ENCODE assay signal across 2 cellular contexts in genomic region chr16:19110537-19111391, GRCh38.
TF ChIP-seq lines count a peak whose summit lies in the region.

No MANE protein-coding gene starts in this region.

TF ChIP-seq in IMR-90, 13 proteins besides CTCF, POLR2A, EP300 and RAD21:
- no peak for TF ChIP-seq RFX5 (IDR thresholded peaks at IDR 0.05; ENCODE audit: low read depth, low read length)
- no peak for TF ChIP-seq SMC3 (IDR thresholded peaks at IDR 0.05; ENCODE audit: low read depth, low read length)
- no peak for TF ChIP-seq BHLHE40 (IDR thresholded peaks at IDR 0.05; ENCODE audit: low read depth, low read length)
- no peak for TF ChIP-seq NFE2L2 (IDR thresholded peaks at IDR 0.05; ENCODE audit: low read depth, low read length)
- TF ChIP-seq FOS (IDR thresholded peaks at IDR 0.05; ENCODE audit: low read depth, low read length): no peak
- no peak for TF ChIP-seq CHD1 (IDR thresholded peaks at IDR 0.05; ENCODE audit: low read depth, low read length)
- TF ChIP-seq, protein P1, sequence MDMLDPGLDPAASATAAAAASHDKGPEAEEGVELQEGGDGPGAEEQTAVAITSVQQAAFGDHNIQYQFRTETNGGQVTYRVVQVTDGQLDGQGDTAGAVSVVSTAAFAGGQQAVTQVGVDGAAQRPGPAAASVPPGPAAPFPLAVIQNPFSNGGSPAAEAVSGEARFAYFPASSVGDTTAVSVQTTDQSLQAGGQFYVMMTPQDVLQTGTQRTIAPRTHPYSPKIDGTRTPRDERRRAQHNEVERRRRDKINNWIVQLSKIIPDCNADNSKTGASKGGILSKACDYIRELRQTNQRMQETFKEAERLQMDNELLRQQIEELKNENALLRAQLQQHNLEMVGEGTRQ (IDR thresholded peaks at IDR 0.05; ENCODE audit: low read depth, low read length): no peak

TF ChIP-seq in HepG2, 621 proteins besides CTCF, POLR2A, EP300 and RAD21 (continues in another document):
- TF ChIP-seq ZNF710 (CRISPR knock-in tag; IDR thresholded peaks at IDR 0.05; ENCODE audit: borderline replicate concordance): 0 out of 2 replicates have a peak, but pooled peaks have one; percentile 17
- TF ChIP-seq FOXK2 (IDR thresholded peaks at IDR 0.05): no peak
- TF ChIP-seq ZNF609 (CRISPR knock-in tag; IDR thresholded peaks at IDR 0.05; ENCODE audit: borderline replicate concordance): peak; percentile 33; the same call in 1 of the 2 replicates
- 0 out of 2 replicates have a peak, but pooled peaks have one; percentile 16 for TF ChIP-seq ZNF644 (CRISPR knock-in tag; IDR thresholded peaks at IDR 0.05; ENCODE audit: low read depth)
- no peak for TF ChIP-seq FOXK1 (CRISPR knock-in tag; IDR thresholded peaks at IDR 0.05; ENCODE audit: borderline replicate concordance, low read depth)
- TF ChIP-seq, protein P2, sequence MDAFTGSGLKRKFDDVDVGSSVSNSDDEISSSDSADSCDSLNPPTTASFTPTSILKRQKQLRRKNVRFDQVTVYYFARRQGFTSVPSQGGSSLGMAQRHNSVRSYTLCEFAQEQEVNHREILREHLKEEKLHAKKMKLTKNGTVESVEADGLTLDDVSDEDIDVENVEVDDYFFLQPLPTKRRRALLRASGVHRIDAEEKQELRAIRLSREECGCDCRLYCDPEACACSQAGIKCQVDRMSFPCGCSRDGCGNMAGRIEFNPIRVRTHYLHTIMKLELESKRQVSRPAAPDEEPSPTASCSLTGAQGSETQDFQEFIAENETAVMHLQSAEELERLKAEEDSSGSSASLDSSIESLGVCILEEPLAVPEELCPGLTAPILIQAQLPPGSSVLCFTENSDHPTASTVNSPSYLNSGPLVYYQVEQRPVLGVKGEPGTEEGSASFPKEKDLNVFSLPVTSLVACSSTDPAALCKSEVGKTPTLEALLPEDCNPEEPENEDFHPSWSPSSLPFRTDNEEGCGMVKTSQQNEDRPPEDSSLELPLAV (CRISPR knock-in tag; conservative IDR thresholded peaks at IDR 0.05; ENCODE audit: low read depth): no peak
- TF ChIP-seq, protein P3, sequence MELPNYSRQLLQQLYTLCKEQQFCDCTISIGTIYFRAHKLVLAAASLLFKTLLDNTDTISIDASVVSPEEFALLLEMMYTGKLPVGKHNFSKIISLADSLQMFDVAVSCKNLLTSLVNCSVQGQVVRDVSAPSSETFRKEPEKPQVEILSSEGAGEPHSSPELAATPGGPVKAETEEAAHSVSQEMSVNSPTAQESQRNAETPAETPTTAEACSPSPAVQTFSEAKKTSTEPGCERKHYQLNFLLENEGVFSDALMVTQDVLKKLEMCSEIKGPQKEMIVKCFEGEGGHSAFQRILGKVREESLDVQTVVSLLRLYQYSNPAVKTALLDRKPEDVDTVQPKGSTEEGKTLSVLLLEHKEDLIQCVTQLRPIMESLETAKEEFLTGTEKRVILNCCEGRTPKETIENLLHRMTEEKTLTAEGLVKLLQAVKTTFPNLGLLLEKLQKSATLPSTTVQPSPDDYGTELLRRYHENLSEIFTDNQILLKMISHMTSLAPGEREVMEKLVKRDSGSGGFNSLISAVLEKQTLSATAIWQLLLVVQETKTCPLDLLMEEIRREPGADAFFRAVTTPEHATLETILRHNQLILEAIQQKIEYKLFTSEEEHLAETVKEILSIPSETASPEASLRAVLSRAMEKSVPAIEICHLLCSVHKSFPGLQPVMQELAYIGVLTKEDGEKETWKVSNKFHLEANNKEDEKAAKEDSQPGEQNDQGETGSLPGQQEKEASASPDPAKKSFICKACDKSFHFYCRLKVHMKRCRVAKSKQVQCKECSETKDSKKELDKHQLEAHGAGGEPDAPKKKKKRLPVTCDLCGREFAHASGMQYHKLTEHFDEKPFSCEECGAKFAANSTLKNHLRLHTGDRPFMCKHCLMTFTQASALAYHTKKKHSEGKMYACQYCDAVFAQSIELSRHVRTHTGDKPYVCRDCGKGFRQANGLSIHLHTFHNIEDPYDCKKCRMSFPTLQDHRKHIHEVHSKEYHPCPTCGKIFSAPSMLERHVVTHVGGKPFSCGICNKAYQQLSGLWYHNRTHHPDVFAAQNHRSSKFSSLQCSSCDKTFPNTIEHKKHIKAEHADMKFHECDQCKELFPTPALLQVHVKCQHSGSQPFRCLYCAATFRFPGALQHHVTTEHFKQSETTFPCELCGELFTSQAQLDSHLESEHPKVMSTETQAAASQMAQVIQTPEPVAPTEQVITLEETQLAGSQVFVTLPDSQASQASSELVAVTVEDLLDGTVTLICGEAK (IDR thresholded peaks at IDR 0.05): no peak
- TF ChIP-seq, protein P3 (CRISPR knock-in tag; IDR thresholded peaks at IDR 0.05): no peak
- peak; percentile 41 for TF ChIP-seq GATAD2A (CRISPR knock-in tag; IDR thresholded peaks at IDR 0.05)
- no peak for TF ChIP-seq ZBTB33 (CRISPR knock-in tag; IDR thresholded peaks at IDR 0.05)
- TF ChIP-seq SP1 (IDR thresholded peaks at IDR 0.05): no peak
- TF ChIP-seq SP1 (CRISPR knock-in tag; IDR thresholded peaks at IDR 0.05): no peak
- no peak for TF ChIP-seq ZNF709 (CRISPR knock-in tag; IDR thresholded peaks at IDR 0.05)
- no peak for TF ChIP-seq ZNF549 (CRISPR knock-in tag; IDR thresholded peaks at IDR 0.05)
- TF ChIP-seq ELF3 (CRISPR knock-in tag; IDR thresholded peaks at IDR 0.05): no peak
- TF ChIP-seq, protein P4, sequence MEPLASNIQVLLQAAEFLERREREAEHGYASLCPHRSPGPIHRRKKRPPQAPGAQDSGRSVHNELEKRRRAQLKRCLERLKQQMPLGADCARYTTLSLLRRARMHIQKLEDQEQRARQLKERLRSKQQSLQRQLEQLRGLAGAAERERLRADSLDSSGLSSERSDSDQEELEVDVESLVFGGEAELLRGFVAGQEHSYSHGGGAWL (CRISPR knock-in tag; IDR thresholded peaks at IDR 0.05): no peak
- TF ChIP-seq, protein P5, sequence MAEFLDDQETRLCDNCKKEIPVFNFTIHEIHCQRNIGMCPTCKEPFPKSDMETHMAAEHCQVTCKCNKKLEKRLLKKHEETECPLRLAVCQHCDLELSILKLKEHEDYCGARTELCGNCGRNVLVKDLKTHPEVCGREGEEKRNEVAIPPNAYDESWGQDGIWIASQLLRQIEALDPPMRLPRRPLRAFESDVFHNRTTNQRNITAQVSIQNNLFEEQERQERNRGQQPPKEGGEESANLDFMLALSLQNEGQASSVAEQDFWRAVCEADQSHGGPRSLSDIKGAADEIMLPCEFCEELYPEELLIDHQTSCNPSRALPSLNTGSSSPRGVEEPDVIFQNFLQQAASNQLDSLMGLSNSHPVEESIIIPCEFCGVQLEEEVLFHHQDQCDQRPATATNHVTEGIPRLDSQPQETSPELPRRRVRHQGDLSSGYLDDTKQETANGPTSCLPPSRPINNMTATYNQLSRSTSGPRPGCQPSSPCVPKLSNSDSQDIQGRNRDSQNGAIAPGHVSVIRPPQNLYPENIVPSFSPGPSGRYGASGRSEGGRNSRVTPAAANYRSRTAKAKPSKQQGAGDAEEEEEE (CRISPR knock-in tag; IDR thresholded peaks at IDR 0.05; ENCODE audit: borderline replicate concordance): no peak
